18 cellular contexts compared by ENCODE assay signal in genomic region chr6:36927114-36927513, GRCh38. TPM values are rescaled to one million over a fixed set of nuclear protein-coding genes. Genes with fewer than 3 reads are reported as not detected.
DNase-seq lines count a peak whose midpoint lies in the region; ATAC-seq and TF ChIP-seq lines count a peak whose summit lies in the region.
"Had no signal": no experiment of that assay in that cellular context is flagged by ENCODE, and none has a peak within 500 bp of the region (broad histone marks: within the 10 kb centered on the region; RNA-seq: fewer than 3 reads in every experiment).

No MANE protein-coding gene starts in this region.

- CTCF ChIA-PET in activated naive CD4-positive, alpha-beta T cell treated with anti-CD3 and anti-CD28 coated beads for 36 hours (lab: Charles Lee), result interaction anchor here (1.7 kb wide), 1 partner anchor 91 kb away, joined by 4 read pairs; no protein-coding TSS in a partner anchor

- H3K36me3 ChIP-seq in muscle layer of colon (ENCODE audit: insufficient read depth, low read length) (peaks cover 23% of the 10 kb centered on the region), upper lobe of left lung (peaks cover 10 to 36% (median 25%) of the 10 kb centered on the region in 4 donors)

- peaks cover 32% of the 10 kb centered on the region for H3K36me3 Mint-ChIP-seq in activated T-helper 17 cell treated with anti-CD3 and anti-CD28 coated beads, Interleukin-2, amount 50 U/mL, for 72 hours (ENCODE audit: low read depth)
- peaks cover 2% of the 10 kb centered on the region for H3K36me3 Mint-ChIP-seq in activated naive CD4-positive, alpha-beta T cell treated with anti-CD3 and anti-CD28 coated beads for 36 hours (ENCODE audit: low read depth)

- no peaks in the 10 kb centered on the region for H3K9me3 ChIP-seq in muscle layer of colon (ENCODE audit: low read length)
- H3K9me3 ChIP-seq in upper lobe of left lung, result no peaks in the 10 kb centered on the region
- H3K9me3 ChIP-seq: stomach had no signal

- H3K27me3 ChIP-seq in muscle layer of colon (ENCODE audit: control insufficient read depth in 1 of 2, insufficient read depth in 2 of 2, low read length in 2 of 2) (no peaks in the 10 kb centered on the region), upper lobe of left lung (no peaks in the 10 kb centered on the region)
- H3K27me3 ChIP-seq: stomach had no signal

- no peak for DNase-seq in Right ventricle myocardium superior
- no peak for DNase-seq in left cardiac atrium
- DNase-seq in upper lobe of left lung, result no peak
- no peak for DNase-seq in activated naive CD4-positive, alpha-beta T cell treated with anti-CD3 and anti-CD28 coated beads for 36 hours
- no peak for DNase-seq in NCI-H2171 (lab: John Stamatoyannopoulos, UW)
- DNase-seq: activated CD4-positive, CD25-positive, alpha-beta regulatory T cell; activated naive CD4-positive, alpha-beta T cell treated with Interleukin-2 at 50 U/mL for 16 hours; COR-L47; mesendoderm; MM.1S; NCI-H1694 treated with DMSO at 0.1 percent for 48 hours; NCI-H69; PC-3; stomach had no signal

- TF ChIP-seq POLR2A in upper lobe of left lung (IDR thresholded peaks at IDR 0.05), result no peak

- no peak overlapping the region for H3K4me3 Mint-ChIP-seq in activated T-helper 17 cell treated with anti-CD3 and anti-CD28 coated beads, Interleukin-2, amount 50 U/mL, for 72 hours
- no peak overlapping the region for H3K4me3 Mint-ChIP-seq in activated naive CD4-positive, alpha-beta T cell treated with anti-CD3 and anti-CD28 coated beads for 36 hours

- H3K4me1 ChIP-seq in muscle layer of colon (ENCODE audit: insufficient read depth, low read length) (peaks cover 7% of the 10 kb centered on the region), upper lobe of left lung (peaks cover 4 to 24% (median 12%) of the 10 kb centered on the region in 4 donors)

- peak overlapping the region; percentile 22 for H3K27ac ChIP-seq in muscle layer of colon (ENCODE audit: low read depth, low read length)
- H3K27ac ChIP-seq in upper lobe of left lung, result peak overlapping the region in 3 of 4 donors; percentile 14 to 46 (median 23)
- H3K27ac ChIP-seq: epithelial cell of prostate had no signal

- no peaks in the 10 kb centered on the region for H3K27me3 Mint-ChIP-seq in activated T-helper 17 cell treated with anti-CD3 and anti-CD28 coated beads, Interleukin-2, amount 50 U/mL, for 72 hours
- no peaks in the 10 kb centered on the region for H3K27me3 Mint-ChIP-seq in activated naive CD4-positive, alpha-beta T cell treated with anti-CD3 and anti-CD28 coated beads for 36 hours (ENCODE audit: low read depth)

- H3K9me3 Mint-ChIP-seq in activated T-helper 17 cell treated with anti-CD3 and anti-CD28 coated beads, Interleukin-2, amount 50 U/mL, for 72 hours, result no peaks in the 10 kb centered on the region
- H3K9me3 Mint-ChIP-seq in activated naive CD4-positive, alpha-beta T cell treated with anti-CD3 and anti-CD28 coated beads for 36 hours, result no peaks in the 10 kb centered on the region

- no peak for TF ChIP-seq CTCF in upper lobe of left lung (IDR thresholded peaks at IDR 0.05)

- intact Hi-C loops in Right ventricle myocardium superior (cut with DNase I) (no loop called here), left cardiac atrium (cut with DNase I) (no loop called here)
- intact Hi-C loops in activated naive CD4-positive, alpha-beta T cell treated with anti-CD3 and anti-CD28 coated beads for 36 hours (cut with micrococcal nuclease), result no loop called here

- no peak overlapping the region for H3K9ac ChIP-seq in muscle layer of colon (ENCODE audit: low read length)

- H3K4me3 ChIP-seq in muscle layer of colon (ENCODE audit: low read depth in 1 of 2, low read length in 2 of 2), result no peak overlapping the region
- no peak overlapping the region for H3K4me3 ChIP-seq in upper lobe of left lung
- H3K4me3 ChIP-seq: stomach had no signal

- no peak overlapping the region for H3K27ac Mint-ChIP-seq in activated T-helper 17 cell treated with anti-CD3 and anti-CD28 coated beads, Interleukin-2, amount 50 U/mL, for 72 hours
- no peak overlapping the region for H3K27ac Mint-ChIP-seq in activated naive CD4-positive, alpha-beta T cell treated with anti-CD3 and anti-CD28 coated beads for 36 hours

- no peak for TF ChIP-seq EP300 in upper lobe of left lung (IDR thresholded peaks at IDR 0.05)

- H3K4me1 Mint-ChIP-seq in activated T-helper 17 cell treated with anti-CD3 and anti-CD28 coated beads, Interleukin-2, amount 50 U/mL, for 72 hours, result peaks cover 10% of the 10 kb centered on the region
- H3K4me1 Mint-ChIP-seq in activated naive CD4-positive, alpha-beta T cell treated with anti-CD3 and anti-CD28 coated beads for 36 hours (ENCODE audit: low read depth), result no peaks in the 10 kb centered on the region

- WGBS in upper lobe of left lung, 2 donors, result 63 to 82% methylated on average over 3 of the region's 3 CpGs

- peak; percentile 2 for ATAC-seq in Right ventricle myocardium superior (ENCODE audit: poor library complexity)
- ATAC-seq in left cardiac atrium, result no peak
- peak; percentile 61 for ATAC-seq in activated T-helper 17 cell treated with anti-CD3 and anti-CD28 coated beads, Interleukin-2, amount 50 U/mL, for 72 hours (replicated peaks)
- no peak for ATAC-seq in upper lobe of left lung (ENCODE audit: low FRiP score in 2 of 2)
- ATAC-seq in HG03439 (IDR thresholded peaks at IDR 0.05; ENCODE audit: unreplicated experiment), result no peak
- ATAC-seq: PC-3 had no signal

RNA-seq across cellular contexts. Expression of gene PI16, which starts 27.4 kb away (rescaled TPM):
- 27.8 TPM for total RNA-seq in Right ventricle myocardium superior
- 10 to 100 TPM; 28.2 to 47.0 TPM for total RNA-seq in left cardiac atrium
- total RNA-seq in activated T-helper 17 cell treated with anti-CD3 and anti-CD28 coated beads, Interleukin-2, amount 50 U/mL, for 72 hours, result 1 to 10 TPM; 1.8 to 2.1 TPM
- total RNA-seq in upper lobe of left lung, result 10 to 100 TPM in 1 of 6 donors, 1 to 10 TPM in 3, under 1 TPM in 1, not detected in 1; 0.44 to 78.9 (median 4.7) TPM
- total RNA-seq in activated naive CD4-positive, alpha-beta T cell treated with anti-CD3 and anti-CD28 coated beads for 36 hours, result under 1 TPM; 0.24 to 0.27 TPM

RNA-seq across cellular contexts. Expression of gene C6orf89, which starts 41.4 kb away (rescaled TPM):
- total RNA-seq in Right ventricle myocardium superior (73.2 TPM), left cardiac atrium (10 to 100 TPM; 62.9 to 74.1 TPM), upper lobe of left lung (10 to 100 TPM; 22.0 to 60.8 (median 42.5) TPM)
- 10 to 100 TPM; 39.3 to 47.0 TPM for total RNA-seq in activated T-helper 17 cell treated with anti-CD3 and anti-CD28 coated beads, Interleukin-2, amount 50 U/mL, for 72 hours
- total RNA-seq in activated naive CD4-positive, alpha-beta T cell treated with anti-CD3 and anti-CD28 coated beads for 36 hours, result 10 to 100 TPM; 24.2 to 24.5 TPM

RNA-seq across cellular contexts. Expression of gene PPIL1, which starts 52.5 kb away (rescaled TPM):
- total RNA-seq in Right ventricle myocardium superior (65.2 TPM), left cardiac atrium (10 to 100 TPM; 52.4 to 56.3 TPM), upper lobe of left lung (10 to 100 TPM in 3 of 6 donors, 1 to 10 TPM in 3; 2.2 to 21.7 (median 11.9) TPM)
- 10 to 100 TPM; 23.6 to 60.3 TPM for total RNA-seq in activated T-helper 17 cell treated with anti-CD3 and anti-CD28 coated beads, Interleukin-2, amount 50 U/mL, for 72 hours
- total RNA-seq in activated naive CD4-positive, alpha-beta T cell treated with anti-CD3 and anti-CD28 coated beads for 36 hours, result 10 to 100 TPM; 42.8 to 44.0 TPM

RNA-seq across cellular contexts. Expression of gene MTCH1, which starts 58.9 kb away (rescaled TPM):
- total RNA-seq in Right ventricle myocardium superior, result 205 TPM
- 100 to 1,000 TPM; 178 to 214 TPM for total RNA-seq in left cardiac atrium
- total RNA-seq in activated T-helper 17 cell treated with anti-CD3 and anti-CD28 coated beads, Interleukin-2, amount 50 U/mL, for 72 hours, result 100 to 1,000 TPM in 1 of 2 donors, 10 to 100 TPM in 1; 97.9 to 133 TPM
- 100 to 1,000 TPM; 184 to 283 (median 219) TPM for total RNA-seq in upper lobe of left lung
- total RNA-seq in activated naive CD4-positive, alpha-beta T cell treated with anti-CD3 and anti-CD28 coated beads for 36 hours, result 100 to 1,000 TPM in 1 of 2 experiments, 10 to 100 TPM in 1; 97.4 to 101 TPM

Comparison
In these comparisons a context has a peak if more than half of its experiments do, and no peak if none do; other contexts are left out.
1. ATAC-seq: peak in Right ventricle myocardium superior (single experiment) and activated T-helper 17 cell treated with anti-CD3 and anti-CD28 coated beads, Interleukin-2, amount 50 U/mL, for 72 hours (single experiment); none in left cardiac atrium (0 of 2), upper lobe of left lung (0 of 2) and HG03439 (single experiment).